Comparison of ENCODE assay signal across 8 cellular contexts in genomic region chr11:5809122-5809519, GRCh38. TPM values are rescaled to one million over a fixed set of nuclear protein-coding genes. Genes with fewer than 3 reads are reported as not detected.
DNase-seq lines count a peak whose midpoint lies in the region; ATAC-seq, FAIRE-seq and TF ChIP-seq lines count a peak whose summit lies in the region.

No MANE protein-coding gene starts in this region.

- H3K36me3 Mint-ChIP-seq in neural progenitor cell, result no peaks in the 10 kb centered on the region

- H3K4me2 ChIP-seq in neural progenitor cell, result peak overlapping the region; percentile 78

- no peak for FAIRE-seq in HTR-8/SVneo (lab: Jason Lieb, UNC)

- peak overlapping the region; percentile 78 for H3K4me3 Mint-ChIP-seq in neural progenitor cell

- TF ChIP-seq CTCF in neural progenitor cell (IDR thresholded peaks at IDR 0.05), result no peak

- no peak overlapping the region for H3K9ac ChIP-seq in neural progenitor cell

- H3K4me1 Mint-ChIP-seq in neural progenitor cell, result no peaks in the 10 kb centered on the region

- H3K4me1 ChIP-seq in ACC112 (ENCODE audit: control insufficient read depth, insufficient read depth, low read length, unreplicated experiment) (no peaks in the 10 kb centered on the region), neural progenitor cell (no peaks in the 10 kb centered on the region)

- H3F3A ChIP-seq in neural progenitor cell (ENCODE audit: low read depth), result peaks cover 5% of the 10 kb centered on the region

- DNase-seq in KBM-7 (peak; percentile 52), dermis blood vessel endothelial cell (peak; percentile 17), neural progenitor cell (ENCODE audit: low spot score) (no peak), HTR-8/SVneo (ENCODE audit: insufficient read length, low spot score) (no peak), GF-D8 (lab: John Stamatoyannopoulos, UW) (no peak), NCI-H1105 treated with DMSO at 0.1 percent for 48 hours (lab: John Stamatoyannopoulos, UW) (no peak)

- no peaks in the 10 kb centered on the region for H4K20me1 ChIP-seq in neural progenitor cell (ENCODE audit: low read depth)

- in situ Hi-C loops in KBM-7 (cut with MboI; ENCODE audit: low pct_unique_long_range_greater_than_20kb, low sequenced_read_pairs), result no loop called here

- peaks cover 2% of the 10 kb centered on the region for H3K27me3 Mint-ChIP-seq in neural progenitor cell (ENCODE audit: insufficient read depth, low read depth)

- H3K4me3 ChIP-seq in ACC112 (ENCODE audit: low read depth, low read length), result peak overlapping the region; percentile 89
- H3K4me3 ChIP-seq in neural progenitor cell, result peak overlapping the region; percentile 60

- H3K27ac ChIP-seq in ACC112 (ENCODE audit: low read depth, low read length), result no peak overlapping the region
- no peak overlapping the region for H3K27ac ChIP-seq in neural progenitor cell

- H3K79me2 ChIP-seq in ACC112 (ENCODE audit: control insufficient read depth, insufficient read depth, low read length, unreplicated experiment) (no peaks in the 10 kb centered on the region), neural progenitor cell (ENCODE audit: low read depth) (no peaks in the 10 kb centered on the region)

- ATAC-seq in GM19468 (IDR thresholded peaks at IDR 0.05; ENCODE audit: extremely low read depth, unreplicated experiment), result peak; percentile 6

- no peaks in the 10 kb centered on the region for H3K9me3 ChIP-seq in neural progenitor cell (ENCODE audit: low read depth)

- H2AFZ ChIP-seq in ACC112 (ENCODE audit: low read length, unreplicated experiment) (peak overlapping the region; percentile 74), neural progenitor cell (replicated peaks) (peak overlapping the region; percentile 98)

- peaks cover 2% of the 10 kb centered on the region for H3K9me3 Mint-ChIP-seq in neural progenitor cell

- H3K27me3 ChIP-seq in ACC112 (ENCODE audit: insufficient read depth, low read length) (peaks cover 11% of the 10 kb centered on the region; the same call in 1 of the 2 replicates), neural progenitor cell (peaks cover 10% of the 10 kb centered on the region)

- no peaks in the 10 kb centered on the region for H3K36me3 ChIP-seq in ACC112 (ENCODE audit: insufficient read depth, low read length)
- H3K36me3 ChIP-seq in neural progenitor cell, result no peaks in the 10 kb centered on the region

- no peak overlapping the region for H3K27ac Mint-ChIP-seq in neural progenitor cell

RNA-seq across cellular contexts. Expression of gene OR52N2, which starts 0.4 kb away (rescaled TPM):
- not detected in 2 replicates for total RNA-seq in dermis blood vessel endothelial cell
- total RNA-seq in neural progenitor cell (ENCODE audit: low replicate concordance), result not detected in 2 replicates

RNA-seq across cellular contexts. Expression of gene OR52N1, which starts 18.1 kb away (rescaled TPM):
- not detected in 2 replicates for total RNA-seq in dermis blood vessel endothelial cell
- total RNA-seq in neural progenitor cell (ENCODE audit: low replicate concordance), result 0.12 TPM in 1 of 2 replicates, not detected in the other

RNA-seq across cellular contexts. Expression of gene OR52N5, which starts 26.0 kb away (rescaled TPM):
- total RNA-seq in dermis blood vessel endothelial cell (not detected in 2 replicates), neural progenitor cell (ENCODE audit: low replicate concordance) (not detected in 2 replicates)

RNA-seq across cellular contexts. Expression of gene OR52E6, which starts 32.6 kb away (rescaled TPM):
- total RNA-seq in dermis blood vessel endothelial cell, result not detected in 2 replicates
- total RNA-seq in neural progenitor cell (ENCODE audit: low replicate concordance), result not detected in 2 replicates

RNA-seq across cellular contexts. Expression of gene OR52E8, which starts 48.4 kb away (rescaled TPM):
- total RNA-seq in dermis blood vessel endothelial cell, result not detected in 2 replicates
- total RNA-seq in neural progenitor cell (ENCODE audit: low replicate concordance), result 0.46 TPM in 1 of 2 replicates, not detected in the other

Comparison
In these comparisons a context has a peak if more than half of its experiments do, and no peak if none do; other contexts are left out.
1. DNase-seq: peak in KBM-7 (single experiment) and dermis blood vessel endothelial cell (single experiment); none in neural progenitor cell (single experiment), HTR-8/SVneo (single experiment), GF-D8 (single experiment) and NCI-H1105 treated with DMSO at 0.1 percent for 48 hours (single experiment).